12 cellular contexts compared by ENCODE assay signal in genomic region chr17:77771998-77772397, GRCh38.
"Had no signal": no experiment of that assay in that cellular context is flagged by ENCODE, and none has a peak within 500 bp of the region (broad histone marks: within the 10 kb centered on the region; RNA-seq: fewer than 3 reads in every experiment).

No MANE protein-coding gene starts in this region.

- H3K4me3 ChIP-seq: ascending aorta, dorsolateral prefrontal cortex, esophagus muscularis mucosa, lower lobe of right lung, thyroid gland had no signal

- H3K4me3 Mint-ChIP-seq: activated CD4-positive, alpha-beta T cell treated with anti-CD3 and anti-CD28 coated beads for 36 hours; activated T-helper 1 cell treated with anti-CD3 and anti-CD28 coated beads, Interleukin-12 subunit alpha, Interleukin-12 subunit beta, Interleukin-2, Interleukin-4 antibody, amounts not matched to agents 30 ng/mL and 10 ng/mL and 1 ng/mL, durations not matched to agents 14 hours and 24 hours and 36 hours; mesothelial cell of epicardium; stimulated activated memory B cell treated with anti-CD40 and anti-IgM and Interleukin-4, amounts not matched to agents 10 μg/mL and 1 μg/mL and 100 μg/mL, for 72 hours; T-cell had no signal

- H3K27ac ChIP-seq: ascending aorta, dorsolateral prefrontal cortex, esophagus muscularis mucosa, lower lobe of right lung, parathyroid adenoma, thyroid gland had no signal

- H3K9ac ChIP-seq: parathyroid adenoma had no signal

- H3K36me3 ChIP-seq: ascending aorta, esophagus muscularis mucosa, lower lobe of right lung, thyroid gland had no signal

- H3K27ac Mint-ChIP-seq: activated CD4-positive, alpha-beta T cell treated with anti-CD3 and anti-CD28 coated beads for 36 hours; activated T-helper 1 cell treated with anti-CD3 and anti-CD28 coated beads, Interleukin-12 subunit alpha, Interleukin-12 subunit beta, Interleukin-2, Interleukin-4 antibody, amounts not matched to agents 30 ng/mL and 10 ng/mL and 1 ng/mL, durations not matched to agents 14 hours and 24 hours and 36 hours; mesothelial cell of epicardium had no signal

- H3K36me3 Mint-ChIP-seq: mesothelial cell of epicardium; stimulated activated memory B cell treated with anti-CD40 and anti-IgM and Interleukin-4, amounts not matched to agents 10 μg/mL and 1 μg/mL and 100 μg/mL, for 72 hours; T-cell had no signal

- H3K4me1 ChIP-seq: ascending aorta, lower lobe of right lung, parathyroid adenoma had no signal

- H3K79me2 ChIP-seq: parathyroid adenoma had no signal

- H3K27me3 Mint-ChIP-seq: activated CD4-positive, alpha-beta T cell treated with anti-CD3 and anti-CD28 coated beads for 36 hours had no signal

- H3K27me3 ChIP-seq: ascending aorta, dorsolateral prefrontal cortex, esophagus muscularis mucosa, thyroid gland had no signal

- DNase-seq: dorsolateral prefrontal cortex, T1000 had no signal

- H3K9me3 ChIP-seq: ascending aorta, esophagus muscularis mucosa, lower lobe of right lung, thyroid gland had no signal

- H3K9me3 Mint-ChIP-seq: activated T-helper 1 cell treated with anti-CD3 and anti-CD28 coated beads, Interleukin-12 subunit alpha, Interleukin-12 subunit beta, Interleukin-2, Interleukin-4 antibody, amounts not matched to agents 30 ng/mL and 10 ng/mL and 1 ng/mL, durations not matched to agents 14 hours and 24 hours and 36 hours; mesothelial cell of epicardium; stimulated activated memory B cell treated with anti-CD40 and anti-IgM and Interleukin-4, amounts not matched to agents 10 μg/mL and 1 μg/mL and 100 μg/mL, for 72 hours; T-cell had no signal
